ENCODE assay signal across 16 cellular contexts in the genomic region with DNA sequence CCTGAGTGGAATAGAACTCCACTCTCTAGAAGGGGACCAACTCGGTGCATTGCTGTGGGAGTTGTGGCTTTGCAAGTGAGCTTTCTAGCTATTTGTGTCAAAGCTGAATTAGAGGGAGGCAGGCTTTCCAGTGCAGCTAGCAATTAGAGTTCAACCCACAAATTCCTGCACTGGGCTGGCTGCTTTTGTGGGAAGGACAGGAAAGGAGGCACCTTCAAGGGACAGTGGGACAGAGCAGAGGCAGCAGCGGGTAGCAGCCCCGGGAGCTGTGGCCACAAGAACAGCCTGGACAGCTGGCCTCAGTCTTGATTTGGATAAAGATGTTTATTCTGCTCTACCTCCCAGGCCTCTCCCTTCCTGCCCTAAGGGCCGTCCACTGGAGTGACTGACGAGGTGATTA.
"Had no signal": no experiment of that assay in that cellular context is flagged by ENCODE, and none has a peak within 500 bp of the region (broad histone marks: within the 10 kb centered on the region; RNA-seq: fewer than 3 reads in every experiment).

No MANE protein-coding gene starts in this region.

- H3K4me1 ChIP-seq: colonic mucosa, gastroesophageal sphincter, upper lobe of right lung had no signal

- DNase-seq: activated CD4-positive, alpha-beta T cell treated with anti-CD3 and anti-CD28 coated beads for 1 hour; activated CD4-positive, alpha-beta T cell treated with anti-CD3 and anti-CD28 coated beads, Interleukin-2, amount 50 U/mL, for 48 hours; activated naive CD8-positive, alpha-beta T cell treated with anti-CD3 and anti-CD28 coated beads, Interleukin-2, amount 10 ng/mL, durations not matched to agents 7 days and 5 days; activated T-cell treated with anti-CD3 and anti-CD28 coated beads, Interleukin-2, amount 50 U/mL, for 72 hours; aorta; caudate nucleus; colonic mucosa; hippocampal formation; kidney glomerular epithelial cell; stimulated activated CD4-positive, alpha-beta T cell treated with anti-CD3 and anti-CD28 coated beads, Interleukin-12 subunit alpha, Interleukin-12 subunit beta, amount 100 ng/mL, for 4 hours; stimulated activated naive CD4-positive, alpha-beta T cell treated with Interleukin-2 at 50 U/mL for 16 hours; SW 1271; T-helper 9 cell; upper lobe of right lung had no signal

- H3K27ac ChIP-seq: colonic mucosa, gastroesophageal sphincter, upper lobe of right lung had no signal

- H3K9me3 ChIP-seq: colonic mucosa, upper lobe of right lung had no signal

- H3K36me3 ChIP-seq: colonic mucosa, gastroesophageal sphincter, upper lobe of right lung had no signal

- H3K27me3 ChIP-seq: colonic mucosa, gastroesophageal sphincter, upper lobe of right lung had no signal

- ATAC-seq: activated T-cell treated with anti-CD3 and anti-CD28 coated beads, Interleukin-2, amount 50 U/mL, for 72 hours; gastroesophageal sphincter; sciatic nerve; upper lobe of right lung had no signal

- H3K4me3 ChIP-seq: colonic mucosa, gastroesophageal sphincter, upper lobe of right lung had no signal
